Comparison of ENCODE assay signal across 1 cellular context in genomic region chr17:7355053-7355452, GRCh38.
A peak's percentile ranks its signal among the peaks of the same experiment; 100 is the strongest.
TF ChIP-seq lines count a peak whose summit lies in the region.

TMEM95 (plus strand) TSS chr17:7355156; CDS start chr17:7355205, 49 bp downstream.

TF ChIP-seq in H1, 55 proteins besides CTCF, POLR2A, EP300 and RAD21 (continued from another document):
- TF ChIP-seq SIN3A (conservative IDR thresholded peaks at IDR 0.05 in 1 of 2, IDR thresholded peaks at IDR 0.05 in 1 of 2; ENCODE audit: low read depth in 1 of 2, low read length in 2 of 2), result 0 out of 4 replicates have a peak, but pooled peaks of 1 of the 2 experiments have one; percentile 34
